In the genomic region with DNA sequence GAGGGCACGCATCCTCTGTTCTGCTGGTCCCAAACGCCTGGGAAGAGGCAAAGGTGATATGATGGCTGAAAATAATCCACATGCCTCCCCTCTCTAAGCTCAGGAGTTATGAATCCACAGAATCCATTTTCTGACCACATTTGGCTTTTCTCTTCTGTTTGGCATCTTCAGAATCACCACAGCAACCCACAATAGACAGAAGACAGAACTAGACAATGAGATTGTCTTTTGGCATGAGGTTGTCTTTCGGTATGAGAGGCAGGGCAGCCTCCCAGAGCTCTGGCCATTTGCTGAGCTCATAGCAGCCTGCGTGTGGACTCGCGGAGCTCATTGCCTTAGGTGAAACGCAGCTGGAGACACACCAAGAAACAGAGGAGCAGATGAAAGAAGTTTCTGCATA, we compare ENCODE assay signal across 2 cellular contexts.
TF ChIP-seq lines count a peak whose summit lies in the region.

No MANE protein-coding gene starts in this region.

TF ChIP-seq in SK-N-SH, 30 proteins besides CTCF, POLR2A, EP300 and RAD21 (continued from another document):
- peak; percentile 37; the same call in 1 of the 2 replicates for TF ChIP-seq PBX3 (IDR thresholded peaks at IDR 0.05)
- TF ChIP-seq FOXJ3 (CRISPR knock-in tag; IDR thresholded peaks at IDR 0.05): no peak
- TF ChIP-seq REST (IDR thresholded peaks at IDR 0.05; ENCODE audit: low read depth, low read length): no peak
- TF ChIP-seq RCOR1 (IDR thresholded peaks at IDR 0.05; ENCODE audit: low read length): no peak
- TF ChIP-seq, protein P1, sequence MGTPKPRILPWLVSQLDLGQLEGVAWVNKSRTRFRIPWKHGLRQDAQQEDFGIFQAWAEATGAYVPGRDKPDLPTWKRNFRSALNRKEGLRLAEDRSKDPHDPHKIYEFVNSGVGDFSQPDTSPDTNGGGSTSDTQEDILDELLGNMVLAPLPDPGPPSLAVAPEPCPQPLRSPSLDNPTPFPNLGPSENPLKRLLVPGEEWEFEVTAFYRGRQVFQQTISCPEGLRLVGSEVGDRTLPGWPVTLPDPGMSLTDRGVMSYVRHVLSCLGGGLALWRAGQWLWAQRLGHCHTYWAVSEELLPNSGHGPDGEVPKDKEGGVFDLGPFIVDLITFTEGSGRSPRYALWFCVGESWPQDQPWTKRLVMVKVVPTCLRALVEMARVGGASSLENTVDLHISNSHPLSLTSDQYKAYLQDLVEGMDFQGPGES (IDR thresholded peaks at IDR 0.05; ENCODE audit: low read depth, low read length): no peak
- TF ChIP-seq GABPA (IDR thresholded peaks at IDR 0.05; ENCODE audit: low read depth): no peak
- TF ChIP-seq RXRA (IDR thresholded peaks at IDR 0.05; ENCODE audit: borderline replicate concordance, low read depth): no peak
- no peak for TF ChIP-seq SMC3 (IDR thresholded peaks at IDR 0.05; ENCODE audit: low read depth, low read length)
- no peak for TF ChIP-seq SIN3A (IDR thresholded peaks at IDR 0.05; ENCODE audit: borderline replicate concordance, low read depth, low read length)

TF ChIP-seq in SK-N-SH treated with all-trans-retinoic acid at 6 μM for 48 hours, 23 proteins besides CTCF, POLR2A, EP300 and RAD21 (continued from another document):
- TF ChIP-seq ZC3H10 (CRISPR knock-in tag; IDR thresholded peaks at IDR 0.05) (no peak), OSR1 (CRISPR knock-in tag; IDR thresholded peaks at IDR 0.05) (no peak), TOX (CRISPR knock-in tag; IDR thresholded peaks at IDR 0.05; ENCODE audit: borderline replicate concordance) (no peak), TCF4 (CRISPR knock-in tag; IDR thresholded peaks at IDR 0.05; ENCODE audit: borderline replicate concordance) (no peak), ZFP30 (CRISPR knock-in tag; IDR thresholded peaks at IDR 0.05) (no peak), CSDC2 (CRISPR knock-in tag; IDR thresholded peaks at IDR 0.05) (no peak), ZNF565 (CRISPR knock-in tag; conservative IDR thresholded peaks at IDR 0.05; ENCODE audit: low read depth) (no peak), SNAI2 (CRISPR knock-in tag; IDR thresholded peaks at IDR 0.05) (no peak), ESRRG (CRISPR knock-in tag; IDR thresholded peaks at IDR 0.05) (no peak), ZNF70 (CRISPR knock-in tag; IDR thresholded peaks at IDR 0.05) (no peak), RARB (CRISPR knock-in tag; IDR thresholded peaks at IDR 0.05) (no peak), GLIS3 (CRISPR knock-in tag; IDR thresholded peaks at IDR 0.05) (no peak)
